In the genomic region with DNA sequence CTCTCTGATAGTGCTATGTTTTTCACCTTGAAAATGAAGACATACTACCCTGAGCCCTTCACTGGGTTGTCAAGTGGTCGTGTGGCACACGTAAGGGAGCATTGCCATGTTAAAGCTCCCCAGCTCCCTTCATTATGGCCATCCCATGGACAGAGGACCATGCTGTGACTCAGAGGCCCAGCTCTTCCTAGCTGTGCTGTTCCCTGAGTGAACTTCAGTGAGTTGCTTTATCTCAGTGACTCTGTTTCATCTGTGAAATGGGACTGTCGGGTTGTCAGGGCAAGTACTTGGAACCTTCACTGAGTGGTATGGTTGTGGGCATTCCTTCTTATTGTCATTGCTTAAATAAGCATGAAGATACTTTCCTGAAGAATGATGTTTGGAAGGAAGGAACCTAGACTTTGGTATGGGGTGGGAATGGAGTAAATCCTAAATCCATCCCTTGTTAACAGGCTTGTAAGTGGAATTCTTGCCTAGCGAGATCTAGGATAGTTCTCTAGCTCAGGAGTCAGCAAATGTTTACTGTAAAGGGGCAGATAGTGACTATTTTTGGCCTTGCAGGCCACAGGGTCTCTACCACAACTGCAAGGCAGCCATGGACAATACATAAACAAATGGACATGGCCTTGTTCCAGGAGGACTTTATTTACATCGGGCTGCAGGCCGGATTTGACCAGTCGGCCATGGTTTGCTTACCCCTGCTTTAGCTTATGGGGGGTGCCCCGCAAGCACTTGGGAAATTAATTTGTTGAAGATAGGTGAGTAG, we compare ENCODE assay signal across 15 cellular contexts.
DNase-seq lines count a peak whose midpoint lies in the region; ATAC-seq and TF ChIP-seq lines count a peak whose summit lies in the region.
"Had no signal": no experiment of that assay in that cellular context is flagged by ENCODE, and none has a peak within 500 bp of the region (broad histone marks: within the 10 kb centered on the region; RNA-seq: fewer than 3 reads in every experiment).

No MANE protein-coding gene starts in this region.

- DNase-seq in cardiac muscle cell (ENCODE audit: low read depth in 1 of 2, low spot score in 1 of 2), result no peak
- no peak for DNase-seq in Right ventricle myocardium superior
- DNase-seq in choroid plexus epithelial cell (ENCODE audit: low read depth), result peak; percentile 46
- DNase-seq in transverse colon, result no peak
- no peak for DNase-seq in posterior vena cava (ENCODE audit: low spot score)
- DNase-seq in cerebellar cortex (ENCODE audit: low spot score), result no peak
- DNase-seq: activated CD4-positive, alpha-beta T cell treated with anti-CD3 and anti-CD28 coated beads for 1 hour; activated T-cell treated with anti-CD3 and anti-CD28 coated beads, Interleukin-2, amount 50 U/mL, for 1 hour; hippocampal formation; Kasumi-1; NCI-H2029; upper lobe of right lung had no signal

- H3K4me3 ChIP-seq in cardiac muscle cell, result no peak overlapping the region
- H3K4me3 ChIP-seq in choroid plexus epithelial cell (ENCODE audit: low read depth, low read length), result no peak overlapping the region
- H3K4me3 ChIP-seq in transverse colon, result no peak overlapping the region
- H3K4me3 ChIP-seq: A549, upper lobe of right lung had no signal

- peaks cover 80% of the 10 kb centered on the region for H3K4me1 Mint-ChIP-seq in nephron

- TF ChIP-seq CTCF in cardiac muscle cell (IDR thresholded peaks at IDR 0.05; ENCODE audit: low read depth, low read length) (no peak), choroid plexus epithelial cell (conservative IDR thresholded peaks at IDR 0.05; ENCODE audit: low read depth, low read length) (no peak), nephron (IDR thresholded peaks at IDR 0.05; ENCODE audit: unreplicated experiment in 3 of 3) (no peak), transverse colon (IDR thresholded peaks at IDR 0.05) (no peak)

- no peak for TF ChIP-seq POLR2A in transverse colon (IDR thresholded peaks at IDR 0.05)

- in situ Hi-C loops in transverse colon (cut with MboI; ENCODE audit: low pct_ligation_motif_present in 1 of 4, low pct_unique_long_range_greater_than_20kb in 1 of 4, low sequenced_read_pairs in 3 of 4), result no loop called here

- peaks cover 3% of the 10 kb centered on the region for H3K27me3 Mint-ChIP-seq in nephron (ENCODE audit: low read depth)

- no peak for ATAC-seq in Right ventricle myocardium superior (ENCODE audit: poor library complexity)
- ATAC-seq in HG03354 (IDR thresholded peaks at IDR 0.05; ENCODE audit: poor library complexity, severe bottlenecking, unreplicated experiment), result no peak
- ATAC-seq: A549, upper lobe of right lung had no signal

- WGBS in transverse colon (ENCODE audit: low coverage in 1 of 2), 2 donors, result 83% methylated on average over 8 of the region's 8 CpGs; no CpG with 5 or more reads in 1 of the 2 donors

- H3K9me3 Mint-ChIP-seq in nephron, result no peaks in the 10 kb centered on the region

- H3K9me3 ChIP-seq in cardiac muscle cell (ENCODE audit: low read depth), result no peaks in the 10 kb centered on the region
- H3K9me3 ChIP-seq in transverse colon, result no peaks in the 10 kb centered on the region
- H3K9me3 ChIP-seq: upper lobe of right lung had no signal

- peak overlapping the region; percentile 89 for H3K27ac ChIP-seq in cardiac muscle cell
- H3K27ac ChIP-seq in transverse colon, result peak overlapping the region; percentile 73 to 78 (median 75)

- H3K36me3 Mint-ChIP-seq in nephron (ENCODE audit: low read depth), result no peaks in the 10 kb centered on the region

- intact Hi-C loops in Right ventricle myocardium superior (cut with DNase I) (no loop called here), transverse colon (cut with DNase I; ENCODE audit: low total_unique reads) (no loop called here), posterior vena cava (cut with DNase I) (no loop called here)

- H3K4me1 ChIP-seq in cardiac muscle cell (ENCODE audit: low read depth) (peaks cover 49% of the 10 kb centered on the region), transverse colon (peaks cover 39 to 75% (median 53%) of the 10 kb centered on the region in 4 donors)

- TF ChIP-seq EP300 in transverse colon (IDR thresholded peaks at IDR 0.05; ENCODE audit: low read depth), result no peak

- H3K27me3 ChIP-seq in cardiac muscle cell, result no peaks in the 10 kb centered on the region
- no peaks in the 10 kb centered on the region for H3K27me3 ChIP-seq in transverse colon
- H3K27me3 ChIP-seq: upper lobe of right lung had no signal

- H3K4me3 Mint-ChIP-seq in nephron, result no peak overlapping the region

- H3K36me3 ChIP-seq in cardiac muscle cell, result no peaks in the 10 kb centered on the region
- no peaks in the 10 kb centered on the region for H3K36me3 ChIP-seq in transverse colon
- H3K36me3 ChIP-seq: upper lobe of right lung had no signal

- peak overlapping the region; percentile 90 to 97 (median 97) for H3K27ac Mint-ChIP-seq in nephron
